ENCODE assay signal across 1 cellular context in the genomic region with DNA sequence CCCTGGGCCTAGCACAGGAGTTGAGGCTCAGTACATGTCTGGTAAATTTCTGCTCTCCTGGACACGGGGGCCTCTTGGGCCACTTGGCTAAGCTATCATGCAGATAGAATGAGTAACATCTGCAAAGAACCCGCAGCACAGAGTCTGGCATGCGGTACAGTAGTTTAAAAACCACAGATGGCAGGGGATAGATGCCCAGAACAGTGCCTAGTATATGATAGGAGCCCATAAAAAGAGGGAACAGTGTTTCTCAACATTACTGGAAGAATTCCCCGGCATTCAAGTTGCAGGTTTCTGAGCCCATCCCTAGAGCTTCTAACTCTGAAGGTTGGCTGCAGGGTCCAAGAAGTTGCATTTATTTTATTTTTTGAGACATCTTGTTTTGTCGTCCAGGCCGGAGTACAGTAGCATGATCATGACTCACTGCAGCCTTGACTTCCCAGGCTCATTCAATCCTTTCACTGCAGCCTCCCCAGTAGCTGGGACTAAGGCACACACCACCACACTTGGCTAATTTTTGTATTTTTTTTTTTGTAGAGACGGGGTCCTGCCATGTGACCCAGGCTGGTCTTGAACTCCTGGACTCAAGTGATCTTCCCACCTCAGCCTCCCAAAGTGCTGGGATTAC.
A peak's percentile ranks its signal among the peaks of the same experiment; 100 is the strongest.
TF ChIP-seq lines count a peak whose summit lies in the region.

No MANE protein-coding gene starts in this region.

TF ChIP-seq in endothelial cell of umbilical vein, 7 proteins besides CTCF, POLR2A, EP300 and RAD21:
- no peak for TF ChIP-seq EZH2 (IDR thresholded peaks at IDR 0.05; ENCODE audit: borderline replicate concordance, low read depth, low read length, severe bottlenecking)
- TF ChIP-seq FOS (IDR thresholded peaks at IDR 0.05; ENCODE audit: borderline replicate concordance, insufficient read depth, low read length): no peak
- TF ChIP-seq, protein P1, sequence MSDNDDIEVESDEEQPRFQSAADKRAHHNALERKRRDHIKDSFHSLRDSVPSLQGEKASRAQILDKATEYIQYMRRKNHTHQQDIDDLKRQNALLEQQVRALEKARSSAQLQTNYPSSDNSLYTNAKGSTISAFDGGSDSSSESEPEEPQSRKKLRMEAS (IDR thresholded peaks at IDR 0.05; ENCODE audit: insufficient read depth, insufficient read length): no peak
- TF ChIP-seq POLR2AphosphoS5 (IDR thresholded peaks at IDR 0.05; ENCODE audit: insufficient read depth, low read depth, low read length): peak; percentile 15
